In genomic region chr9:130857864-130858730, GRCh38 we compare ENCODE assay signal across 10 cellular contexts. TPM values are rescaled to one million over a fixed set of nuclear protein-coding genes. Genes with fewer than 3 reads are reported as not detected.
A peak's percentile ranks its signal among the peaks of the same experiment; 100 is the strongest.
DNase-seq lines count a peak whose midpoint lies in the region; ATAC-seq and TF ChIP-seq lines count a peak whose summit lies in the region.
"Had no signal": no experiment of that assay in that cellular context is flagged by ENCODE, and none has a peak within 500 bp of the region (broad histone marks: within the 10 kb centered on the region; RNA-seq: fewer than 3 reads in every experiment).

No MANE protein-coding gene starts in this region.

- CTCF ChIA-PET in T-cell (lab: Charles Lee), result interaction anchor here in 1 of 2 donors (0.6 to 0.7 kb wide), 2 partner anchors 11 to 151 kb away, joined by 3 read pairs; no protein-coding TSS in a partner anchor

- peak; percentile 72 for DNase-seq in Caki2 (ENCODE audit: low read depth)
- DNase-seq in SW 1271 (lab: John Stamatoyannopoulos, UW), result peak; percentile 52 to 57
- DNase-seq in fibroblast of the aortic adventitia (ENCODE audit: low read depth), result peak; percentile 97
- no peak for DNase-seq in progenitor cell of endocrine pancreas (ENCODE audit: low spot score, unreplicated experiment)
- DNase-seq in NCI-H2196 treated with DMSO at 0.1 percent for 48 hours (lab: John Stamatoyannopoulos, UW; ENCODE audit: unreplicated experiment), result no peak
- no peak for DNase-seq in T-cell
- DNase-seq: activated T-cell treated with anti-CD3 and anti-CD28 coated beads, Interleukin-2, amount 50 U/mL, for 48 hours; stimulated activated CD4-positive, alpha-beta T cell treated with anti-CD3 and anti-CD28 coated beads, Interleukin-4, amount 100 ng/mL, for 1 hour had no signal

- H3K4me1 Mint-ChIP-seq in progenitor cell of endocrine pancreas (ENCODE audit: low read depth) (peaks cover 14% of the 10 kb centered on the region), T-cell (no peaks in the 10 kb centered on the region)

- H3K27me3 Mint-ChIP-seq in progenitor cell of endocrine pancreas (no peaks in the 10 kb centered on the region), T-cell (no peaks in the 10 kb centered on the region)

- H3K27ac Mint-ChIP-seq in progenitor cell of endocrine pancreas (peak overlapping the region; percentile 82), T-cell (no peak overlapping the region)

- ATAC-seq in GM21390 (IDR thresholded peaks at IDR 0.05; ENCODE audit: unreplicated experiment) (no peak), HG02798 (IDR thresholded peaks at IDR 0.05; ENCODE audit: poor library complexity, unreplicated experiment) (no peak), T-cell (replicated peaks in 1 of 4) (no peak)

- no peak overlapping the region for H3K4me3 Mint-ChIP-seq in progenitor cell of endocrine pancreas (ENCODE audit: low read depth)
- H3K4me3 Mint-ChIP-seq in T-cell, result no peak overlapping the region

- H3K4me3 ChIP-seq in fibroblast of the aortic adventitia (ENCODE audit: low read depth, low read length), result peak overlapping the region; percentile 3

- no peaks in the 10 kb centered on the region for H3K9me3 Mint-ChIP-seq in progenitor cell of endocrine pancreas (ENCODE audit: low read depth)
- H3K9me3 Mint-ChIP-seq in T-cell, result no peaks in the 10 kb centered on the region

- TF ChIP-seq CTCF in fibroblast of the aortic adventitia (IDR thresholded peaks at IDR 0.05; ENCODE audit: insufficient read depth, low read length), result no peak
- TF ChIP-seq CTCF in progenitor cell of endocrine pancreas (IDR thresholded peaks at IDR 0.05; ENCODE audit: unreplicated experiment), result no peak

- H3K36me3 Mint-ChIP-seq in progenitor cell of endocrine pancreas (ENCODE audit: insufficient read depth), result peaks cover 24% of the 10 kb centered on the region
- H3K36me3 Mint-ChIP-seq in T-cell, result peaks cover 12% of the 10 kb centered on the region

- POLR2A ChIA-PET in T-cell (lab: Charles Lee), result no interaction called here

- in situ Hi-C loops in Caki2 (cut with HindIII; ENCODE audit: low pct_unique_long_range_greater_than_20kb, low sequenced_read_pairs), result loop anchor here (10.0 kb wide), 1 partner anchor 63 kb away; no protein-coding TSS in a partner anchor

RNA-seq across cellular contexts. Expression of gene ABL1, which starts 23.0 kb away (rescaled TPM):
- total RNA-seq in Caki2 (2014; rRNA removed; shearing (Covaris generic); ENCODE audit: low replicate concordance), result 19.5 and 27.6 TPM in 2 replicates
- total RNA-seq in fibroblast of the aortic adventitia (ENCODE audit: low replicate concordance) (55.5 and 73.3 TPM in 2 replicates), progenitor cell of endocrine pancreas (113 TPM in 2 replicates), T-cell (10 to 100 TPM; 33.3 to 40.0 (median 37.7) TPM)

RNA-seq across cellular contexts. Expression of gene QRFP, which starts 38.5 kb away (rescaled TPM):
- not detected in 2 replicates for total RNA-seq in Caki2 (2014; rRNA removed; shearing (Covaris generic); ENCODE audit: low replicate concordance)
- total RNA-seq in fibroblast of the aortic adventitia (ENCODE audit: low replicate concordance) (not detected in 2 replicates), progenitor cell of endocrine pancreas (not detected in 2 replicates), T-cell (not detected)

Comparison
In these comparisons a context has a peak if more than half of its experiments do, and no peak if none do; other contexts are left out.
1. DNase-seq: peak in Caki2 (single experiment), SW 1271 (2 of 2) and fibroblast of the aortic adventitia (single experiment); none in progenitor cell of endocrine pancreas (single experiment), NCI-H2196 treated with DMSO at 0.1 percent for 48 hours (single experiment) and T-cell (0 of 34).